ENCODE assay signal across 1 cellular context in the genomic region with DNA sequence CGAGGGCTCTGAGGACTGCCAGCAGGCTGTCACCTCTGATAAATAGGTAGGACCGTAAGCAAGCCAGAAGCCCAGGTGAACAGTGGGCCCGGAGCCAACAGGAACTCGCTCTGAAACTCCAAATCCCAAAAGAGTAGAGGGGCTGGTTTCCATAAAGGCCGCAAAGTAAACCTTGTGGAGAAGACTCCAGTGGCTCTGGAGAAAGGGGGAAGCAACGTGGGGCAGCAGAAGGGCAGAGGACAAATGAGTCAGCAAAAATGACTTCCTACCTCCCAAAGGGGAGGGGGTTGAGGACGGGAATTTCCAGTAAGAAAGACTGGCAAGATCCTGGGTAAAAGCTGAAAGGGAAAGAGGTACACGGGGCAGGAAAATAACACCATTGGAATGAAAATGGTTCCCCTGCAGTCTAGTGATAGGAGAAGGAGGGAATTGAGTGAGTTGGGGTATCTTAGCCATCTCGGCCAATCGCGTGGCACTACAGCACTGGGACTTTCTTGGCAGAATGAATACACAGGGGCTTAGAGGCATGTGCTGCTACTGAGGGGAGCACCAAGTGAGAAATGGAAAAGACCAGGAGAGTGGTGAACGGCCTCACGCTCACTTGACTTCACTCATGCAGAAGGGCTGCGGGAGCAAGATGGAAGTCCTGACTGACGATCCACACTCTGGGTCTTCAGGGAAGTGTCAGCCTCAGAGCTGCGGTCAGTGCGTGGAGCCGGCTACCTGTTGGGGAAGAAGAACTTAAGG.
TF ChIP-seq lines count a peak whose summit lies in the region.

No MANE protein-coding gene starts in this region.

TF ChIP-seq in HepG2, 621 proteins besides CTCF, POLR2A, EP300 and RAD21:
- peak; percentile 88 for TF ChIP-seq NFE2L2 (IDR thresholded peaks at IDR 0.05; ENCODE audit: low read length)
- no peak for TF ChIP-seq MTF2 (CRISPR knock-in tag; IDR thresholded peaks at IDR 0.05; ENCODE audit: borderline replicate concordance)
- peak; percentile 23; the same call in 1 of the 2 replicates for TF ChIP-seq FOSL2 (CRISPR knock-in tag; IDR thresholded peaks at IDR 0.05)
- TF ChIP-seq, protein P1, sequence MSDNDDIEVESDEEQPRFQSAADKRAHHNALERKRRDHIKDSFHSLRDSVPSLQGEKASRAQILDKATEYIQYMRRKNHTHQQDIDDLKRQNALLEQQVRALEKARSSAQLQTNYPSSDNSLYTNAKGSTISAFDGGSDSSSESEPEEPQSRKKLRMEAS (IDR thresholded peaks at IDR 0.05), result no peak
- TF ChIP-seq TEAD3 (CRISPR knock-in tag; optimal IDR thresholded peaks at IDR 0.05; ENCODE audit: borderline replicate concordance), result no peak
- TF ChIP-seq, protein P2, sequence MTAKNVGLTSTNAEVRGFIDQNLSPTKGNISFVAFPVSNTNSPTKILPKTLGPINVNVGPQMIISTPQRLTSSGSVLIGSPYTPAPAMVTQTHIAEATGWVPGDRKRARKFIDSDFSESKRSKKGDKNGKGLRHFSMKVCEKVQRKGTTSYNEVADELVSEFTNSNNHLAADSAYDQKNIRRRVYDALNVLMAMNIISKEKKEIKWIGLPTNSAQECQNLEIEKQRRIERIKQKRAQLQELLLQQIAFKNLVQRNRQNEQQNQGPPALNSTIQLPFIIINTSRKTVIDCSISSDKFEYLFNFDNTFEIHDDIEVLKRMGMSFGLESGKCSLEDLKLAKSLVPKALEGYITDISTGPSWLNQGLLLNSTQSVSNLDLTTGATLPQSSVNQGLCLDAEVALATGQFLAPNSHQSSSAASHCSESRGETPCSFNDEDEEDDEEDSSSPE (CRISPR knock-in tag; IDR thresholded peaks at IDR 0.05), result no peak
- TF ChIP-seq NFE2 (CRISPR knock-in tag; IDR thresholded peaks at IDR 0.05), result peak; percentile 48; the same call in 1 of the 2 replicates
- TF ChIP-seq MAFK (conservative IDR thresholded peaks at IDR 0.05 in 1 of 2, IDR thresholded peaks at IDR 0.05 in 1 of 2; ENCODE audit: low read length in 2 of 2), result peak; percentile 77 to 82
- no peak for TF ChIP-seq ZNF501 (CRISPR knock-in tag; IDR thresholded peaks at IDR 0.05)
- TF ChIP-seq PAX8 (CRISPR knock-in tag; IDR thresholded peaks at IDR 0.05; ENCODE audit: borderline replicate concordance), result no peak
- TF ChIP-seq, protein P3, sequence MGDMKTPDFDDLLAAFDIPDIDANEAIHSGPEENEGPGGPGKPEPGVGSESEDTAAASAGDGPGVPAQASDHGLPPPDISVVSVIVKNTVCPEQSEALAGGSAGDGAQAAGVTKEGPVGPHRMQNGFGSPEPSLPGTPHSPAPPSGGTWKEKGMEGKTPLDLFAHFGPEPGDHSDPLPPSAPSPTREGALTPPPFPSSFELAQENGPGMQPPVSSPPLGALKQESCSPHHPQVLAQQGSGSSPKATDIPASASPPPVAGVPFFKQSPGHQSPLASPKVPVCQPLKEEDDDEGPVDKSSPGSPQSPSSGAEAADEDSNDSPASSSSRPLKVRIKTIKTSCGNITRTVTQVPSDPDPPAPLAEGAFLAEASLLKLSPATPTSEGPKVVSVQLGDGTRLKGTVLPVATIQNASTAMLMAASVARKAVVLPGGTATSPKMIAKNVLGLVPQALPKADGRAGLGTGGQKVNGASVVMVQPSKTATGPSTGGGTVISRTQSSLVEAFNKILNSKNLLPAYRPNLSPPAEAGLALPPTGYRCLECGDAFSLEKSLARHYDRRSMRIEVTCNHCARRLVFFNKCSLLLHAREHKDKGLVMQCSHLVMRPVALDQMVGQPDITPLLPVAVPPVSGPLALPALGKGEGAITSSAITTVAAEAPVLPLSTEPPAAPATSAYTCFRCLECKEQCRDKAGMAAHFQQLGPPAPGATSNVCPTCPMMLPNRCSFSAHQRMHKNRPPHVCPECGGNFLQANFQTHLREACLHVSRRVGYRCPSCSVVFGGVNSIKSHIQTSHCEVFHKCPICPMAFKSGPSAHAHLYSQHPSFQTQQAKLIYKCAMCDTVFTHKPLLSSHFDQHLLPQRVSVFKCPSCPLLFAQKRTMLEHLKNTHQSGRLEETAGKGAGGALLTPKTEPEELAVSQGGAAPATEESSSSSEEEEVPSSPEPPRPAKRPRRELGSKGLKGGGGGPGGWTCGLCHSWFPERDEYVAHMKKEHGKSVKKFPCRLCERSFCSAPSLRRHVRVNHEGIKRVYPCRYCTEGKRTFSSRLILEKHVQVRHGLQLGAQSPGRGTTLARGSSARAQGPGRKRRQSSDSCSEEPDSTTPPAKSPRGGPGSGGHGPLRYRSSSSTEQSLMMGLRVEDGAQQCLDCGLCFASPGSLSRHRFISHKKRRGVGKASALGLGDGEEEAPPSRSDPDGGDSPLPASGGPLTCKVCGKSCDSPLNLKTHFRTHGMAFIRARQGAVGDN (CRISPR knock-in tag; IDR thresholded peaks at IDR 0.05), result 0 out of 2 replicates have a peak, but pooled peaks have one; percentile 15
- TF ChIP-seq, protein P4, sequence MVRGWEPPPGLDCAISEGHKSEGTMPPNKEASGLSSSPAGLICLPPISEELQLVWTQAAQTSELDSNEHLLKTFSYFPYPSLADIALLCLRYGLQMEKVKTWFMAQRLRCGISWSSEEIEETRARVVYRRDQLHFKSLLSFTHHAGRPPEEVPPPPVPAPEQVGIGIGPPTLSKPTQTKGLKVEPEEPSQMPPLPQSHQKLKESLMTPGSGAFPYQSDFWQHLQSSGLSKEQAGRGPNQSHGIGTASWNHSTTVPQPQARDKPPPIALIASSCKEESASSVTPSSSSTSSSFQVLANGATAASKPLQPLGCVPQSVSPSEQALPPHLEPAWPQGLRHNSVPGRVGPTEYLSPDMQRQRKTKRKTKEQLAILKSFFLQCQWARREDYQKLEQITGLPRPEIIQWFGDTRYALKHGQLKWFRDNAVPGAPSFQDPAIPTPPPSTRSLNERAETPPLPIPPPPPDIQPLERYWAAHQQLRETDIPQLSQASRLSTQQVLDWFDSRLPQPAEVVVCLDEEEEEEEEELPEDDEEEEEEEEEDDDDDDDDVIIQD (CRISPR knock-in tag; IDR thresholded peaks at IDR 0.05; ENCODE audit: low read depth), result 0 out of 2 replicates have a peak, but pooled peaks have one; percentile 20
- peak; percentile 71 for TF ChIP-seq MAFF (IDR thresholded peaks at IDR 0.05; ENCODE audit: low read depth, low read length)
